In genomic region chr19:49210108-49210900, GRCh38 we compare ENCODE assay signal across 8 cellular contexts. TPM values are rescaled to one million over a fixed set of nuclear protein-coding genes. Genes with fewer than 3 reads are reported as not detected.
DNase-seq lines count a peak whose midpoint lies in the region; ATAC-seq and TF ChIP-seq lines count a peak whose summit lies in the region.

No MANE protein-coding gene starts in this region.

- POLR2A ChIA-PET in Panc1 (lab: Charles Lee): no interaction called here

- intact Hi-C loops in Panc1 (cut with micrococcal nuclease; ENCODE audit: unreplicated experiment): no loop called here

- ATAC-seq in Panc1 (peak; percentile 57; the same call in 1 of the 2 replicates), HG03095 (IDR thresholded peaks at IDR 0.05; ENCODE audit: unreplicated experiment) (no peak), HG02571 (IDR thresholded peaks at IDR 0.05; ENCODE audit: unreplicated experiment) (no peak), HG02798 (IDR thresholded peaks at IDR 0.05; ENCODE audit: poor library complexity, unreplicated experiment) (no peak), GM18867 (IDR thresholded peaks at IDR 0.05; ENCODE audit: unreplicated experiment) (no peak)
- ATAC-seq in stimulated activated memory B cell treated with anti-CD40 and anti-IgM and Interleukin-4, amounts not matched to agents 10 μg/mL and 1 μg/mL and 100 μg/mL, for 72 hours: peak; percentile 57

- TF ChIP-seq CTCF in Panc1 (IDR thresholded peaks at IDR 0.05): no peak

- no peaks in the 10 kb centered on the region for H3K36me3 Mint-ChIP-seq in activated naive CD4-positive, alpha-beta T cell treated with anti-CD3 and anti-CD28 coated beads, Interleukin-2, amount 10 ng/mL, durations not matched to agents 7 days and 5 days
- no peaks in the 10 kb centered on the region for H3K36me3 Mint-ChIP-seq in stimulated activated memory B cell treated with anti-CD40 and anti-IgM and Interleukin-4, amounts not matched to agents 10 μg/mL and 1 μg/mL and 100 μg/mL, for 72 hours

- no peaks in the 10 kb centered on the region for H3K4me1 ChIP-seq in Panc1 (ENCODE audit: control insufficient read depth, insufficient read depth, low read length)

- H3K4me3 Mint-ChIP-seq in activated naive CD4-positive, alpha-beta T cell treated with anti-CD3 and anti-CD28 coated beads, Interleukin-2, amount 10 ng/mL, durations not matched to agents 7 days and 5 days: no peak overlapping the region
- H3K4me3 Mint-ChIP-seq in stimulated activated memory B cell treated with anti-CD40 and anti-IgM and Interleukin-4, amounts not matched to agents 10 μg/mL and 1 μg/mL and 100 μg/mL, for 72 hours: peak overlapping the region; percentile 69

- H3K9me3 ChIP-seq in Panc1 (ENCODE audit: control insufficient read depth, insufficient read depth, low read depth, low read length): no peaks in the 10 kb centered on the region

- H3K4me3 ChIP-seq in Panc1 (ENCODE audit: low read depth in 2 of 2, low read length in 2 of 2): no peak overlapping the region

- H3K9me3 Mint-ChIP-seq in activated naive CD4-positive, alpha-beta T cell treated with anti-CD3 and anti-CD28 coated beads, Interleukin-2, amount 10 ng/mL, durations not matched to agents 7 days and 5 days: no peaks in the 10 kb centered on the region
- H3K9me3 Mint-ChIP-seq in stimulated activated memory B cell treated with anti-CD40 and anti-IgM and Interleukin-4, amounts not matched to agents 10 μg/mL and 1 μg/mL and 100 μg/mL, for 72 hours: no peaks in the 10 kb centered on the region

- peaks cover 3% of the 10 kb centered on the region for H3K4me1 Mint-ChIP-seq in activated naive CD4-positive, alpha-beta T cell treated with anti-CD3 and anti-CD28 coated beads, Interleukin-2, amount 10 ng/mL, durations not matched to agents 7 days and 5 days
- H3K4me1 Mint-ChIP-seq in stimulated activated memory B cell treated with anti-CD40 and anti-IgM and Interleukin-4, amounts not matched to agents 10 μg/mL and 1 μg/mL and 100 μg/mL, for 72 hours: peaks cover 55% of the 10 kb centered on the region

- H3K27ac Mint-ChIP-seq in activated naive CD4-positive, alpha-beta T cell treated with anti-CD3 and anti-CD28 coated beads, Interleukin-2, amount 10 ng/mL, durations not matched to agents 7 days and 5 days: no peak overlapping the region
- peak overlapping the region; percentile 57 for H3K27ac Mint-ChIP-seq in stimulated activated memory B cell treated with anti-CD40 and anti-IgM and Interleukin-4, amounts not matched to agents 10 μg/mL and 1 μg/mL and 100 μg/mL, for 72 hours

- BruUV-seq in Panc1 (replicated peaks; lab: Mats Ljungman, UMichigan): no TSS peak

- H3K27ac ChIP-seq in Panc1 (ENCODE audit: low read length): no peak overlapping the region

- H3K27me3 Mint-ChIP-seq in activated naive CD4-positive, alpha-beta T cell treated with anti-CD3 and anti-CD28 coated beads, Interleukin-2, amount 10 ng/mL, durations not matched to agents 7 days and 5 days: peaks cover 3% of the 10 kb centered on the region
- H3K27me3 Mint-ChIP-seq in stimulated activated memory B cell treated with anti-CD40 and anti-IgM and Interleukin-4, amounts not matched to agents 10 μg/mL and 1 μg/mL and 100 μg/mL, for 72 hours: no peaks in the 10 kb centered on the region

- no peaks in the 10 kb centered on the region for H3K27me3 ChIP-seq in Panc1 (ENCODE audit: control insufficient read depth, insufficient read depth, low read length)

- H3K36me3 ChIP-seq in Panc1 (ENCODE audit: control insufficient read depth, insufficient read depth, low read length): no peaks in the 10 kb centered on the region; the same call in 1 of the 2 replicates

- CTCF ChIA-PET in Panc1 (lab: Charles Lee): interaction anchor here (0.5 to 0.7 kb wide), 3 partner anchors 11 to 95 kb away, joined by 4 to 7 read pairs (median 4); no protein-coding TSS in a partner anchor
- CTCF ChIA-PET in activated naive CD4-positive, alpha-beta T cell treated with anti-CD3 and anti-CD28 coated beads, Interleukin-2, amount 10 ng/mL, durations not matched to agents 7 days and 5 days (lab: Charles Lee): interaction anchor here (1.0 kb wide), 2 partner anchors 12 to 113 kb away, joined by 3 to 4 read pairs; no protein-coding TSS in a partner anchor

- in situ Hi-C loops in Panc1 (cut with HindIII; ENCODE audit: low pct_unique_long_range_greater_than_20kb, low sequenced_read_pairs): no loop called here

- DNase-seq in Panc1 (ENCODE audit: low read depth, low spot score) (no peak), islet precursor cell (peak; percentile 87)
- DNase-seq in activated naive CD4-positive, alpha-beta T cell treated with anti-CD3 and anti-CD28 coated beads, Interleukin-2, amount 10 ng/mL, durations not matched to agents 7 days and 5 days: peak; percentile 48

RNA-seq across cellular contexts. Expression of gene TRPM4, which starts 52.7 kb away (rescaled TPM):
- 19.4 TPM for total RNA-seq in Panc1 (2021; ENCODE audit: unreplicated experiment)
- 20.3 TPM for polyA plus RNA-seq in Panc1 (2012; ENCODE audit: insufficient read length)

RNA-seq across cellular contexts. Expression of gene HRC, which starts 55.1 kb away (rescaled TPM):
- 0.13 TPM for total RNA-seq in Panc1 (2021; ENCODE audit: unreplicated experiment)
- polyA plus RNA-seq in Panc1 (2012; ENCODE audit: insufficient read length): 0.61 TPM

Comparison
In these comparisons a context has a peak if more than half of its experiments do, and no peak if none do; other contexts are left out.
1. ATAC-seq: peak in Panc1 (single experiment) and stimulated activated memory B cell treated with anti-CD40 and anti-IgM and Interleukin-4, amounts not matched to agents 10 μg/mL and 1 μg/mL and 100 μg/mL, for 72 hours (single experiment); none in HG03095 (single experiment), HG02571 (single experiment), HG02798 (single experiment) and GM18867 (single experiment).